21 cellular contexts compared by ENCODE assay signal in the genomic region with DNA sequence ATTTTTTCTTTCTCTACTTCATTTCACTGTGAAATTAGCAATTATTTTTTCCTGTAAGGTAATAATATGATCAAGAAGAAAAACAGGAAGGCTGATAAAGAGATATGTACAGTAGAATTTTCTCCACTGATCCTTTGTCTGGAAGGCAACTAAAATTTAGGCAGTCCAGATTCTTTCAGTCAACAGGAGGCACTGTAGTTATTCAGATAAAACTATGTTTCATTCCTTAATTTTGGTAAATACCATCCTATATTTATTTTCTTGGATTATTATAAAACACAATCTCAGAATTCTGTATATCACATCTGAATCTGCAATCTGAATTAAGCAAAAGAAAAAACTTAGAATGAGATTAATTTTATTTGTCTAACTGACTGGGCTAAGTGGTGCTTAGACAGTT.
DNase-seq lines count a peak whose midpoint lies in the region; ATAC-seq, FAIRE-seq and TF ChIP-seq lines count a peak whose summit lies in the region.
"Had no signal": no experiment of that assay in that cellular context is flagged by ENCODE, and none has a peak within 500 bp of the region (broad histone marks: within the 10 kb centered on the region; RNA-seq: fewer than 3 reads in every experiment).

No MANE protein-coding gene starts in this region.

- TF ChIP-seq CTCF in left ventricle myocardium inferior (IDR thresholded peaks at IDR 0.05; ENCODE audit: borderline replicate concordance) (peak; percentile 14), VCaP (conservative IDR thresholded peaks at IDR 0.05) (peak; percentile 32; the same call in 1 of the 2 replicates)

- H3K4me1 ChIP-seq in left ventricle myocardium inferior (no peaks in the 10 kb centered on the region), right cardiac atrium (ENCODE audit: control insufficient read depth, insufficient read depth, low read length) (no peaks in the 10 kb centered on the region)
- H3K4me1 ChIP-seq: A549 had no signal

- ATAC-seq in right cardiac atrium (no peak), GM19397 (IDR thresholded peaks at IDR 0.05; ENCODE audit: unreplicated experiment) (no peak)
- ATAC-seq: A549, Panc1, Right ventricle myocardium inferior had no signal

- H3K27me3 ChIP-seq in left ventricle myocardium inferior (ENCODE audit: low read depth) (no peaks in the 10 kb centered on the region), right cardiac atrium (ENCODE audit: control insufficient read depth, insufficient read depth) (no peaks in the 10 kb centered on the region)

- intact Hi-C loops in left ventricle myocardium inferior (cut with micrococcal nuclease) (no loop called here), right cardiac atrium (cut with DNase I) (no loop called here)

- H3K4me3 ChIP-seq in left ventricle myocardium inferior, result no peak overlapping the region
- no peak overlapping the region for H3K4me3 ChIP-seq in right cardiac atrium (ENCODE audit: low read length)
- H3K4me3 ChIP-seq: A549, GM23248 had no signal

- no peaks in the 10 kb centered on the region for H3K9me3 ChIP-seq in left ventricle myocardium inferior (replicated peaks)
- no peaks in the 10 kb centered on the region for H3K9me3 ChIP-seq in right cardiac atrium (ENCODE audit: control insufficient read depth, low read length)
- H3K9me3 ChIP-seq: A549 had no signal

- H3K36me3 ChIP-seq in left ventricle myocardium inferior, result no peaks in the 10 kb centered on the region

- H3K27ac ChIP-seq in left ventricle myocardium inferior (replicated peaks) (no peak overlapping the region), right cardiac atrium (ENCODE audit: low read length) (no peak overlapping the region), VCaP (no peak overlapping the region)
- H3K27ac ChIP-seq: A549, GM23248, HL-60 had no signal

- FAIRE-seq in frontal cortex (lab: Jason Lieb, UNC), result peak; percentile 58
- FAIRE-seq: D721Med had no signal

- DNase-seq in left ventricle myocardium inferior, result no peak
- no peak for DNase-seq in right cardiac atrium
- DNase-seq in frontal cortex (ENCODE audit: low spot score in 2 of 2), result no peak
- no peak for DNase-seq in NCI-H2171 treated with DMSO at 0.1 percent for 48 hours (lab: John Stamatoyannopoulos, UW)
- DNase-seq in DMS 273 (lab: John Stamatoyannopoulos, UW; ENCODE audit: unreplicated experiment), result no peak
- no peak for DNase-seq in medulla oblongata (ENCODE audit: extremely low spot score)
- DNase-seq: AML-193; CD4-positive, alpha-beta T cell; DND-41; GF-D8; GM23248; KBM-7; NCI-H1048; NCI-H446 treated with DMSO at 0.1 percent for 48 hours had no signal
